18 cellular contexts compared by ENCODE assay signal in the genomic region with DNA sequence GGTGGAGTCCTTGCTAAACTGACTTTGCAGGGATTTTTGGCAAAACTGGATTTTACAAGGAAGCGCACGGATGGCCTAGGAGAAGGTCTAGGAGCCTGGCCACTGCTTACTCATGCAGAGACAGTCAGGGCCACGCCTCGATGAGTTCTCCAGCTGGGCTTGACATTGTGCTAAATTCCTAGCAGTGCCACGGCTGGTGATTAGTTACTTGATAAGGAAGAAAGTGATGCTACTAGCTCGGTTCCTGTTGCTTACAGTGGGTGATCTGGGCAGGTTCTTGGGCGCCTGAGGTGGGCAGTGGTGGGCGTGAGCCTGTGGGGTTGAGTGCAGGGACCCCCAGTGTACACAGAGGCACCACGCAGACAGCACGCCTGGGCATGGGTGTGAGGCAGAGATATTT.
DNase-seq lines count a peak whose midpoint lies in the region; ATAC-seq, FAIRE-seq and TF ChIP-seq lines count a peak whose summit lies in the region.
"Had no signal": no experiment of that assay in that cellular context is flagged by ENCODE, and none has a peak within 500 bp of the region (broad histone marks: within the 10 kb centered on the region; RNA-seq: fewer than 3 reads in every experiment).

No MANE protein-coding gene starts in this region.

- H3K9me3 ChIP-seq in A673 (ENCODE audit: low read depth, low read length, poor library complexity, severe bottlenecking) (no peaks in the 10 kb centered on the region), uterus (no peaks in the 10 kb centered on the region), body of pancreas (no peaks in the 10 kb centered on the region)
- H3K9me3 ChIP-seq: SJSA1 had no signal

- intact Hi-C loops in A673 (cut with micrococcal nuclease; ENCODE audit: unreplicated experiment) (no loop called here), uterus (cut with DNase I; ENCODE audit: low total_unique reads) (no loop called here), body of pancreas (cut with DNase I) (no loop called here)

- POLR2A ChIA-PET in A673 (lab: Charles Lee; ENCODE audit: low non-redundant PET): no interaction called here

- ATAC-seq in body of pancreas (no peak), HG03095 (IDR thresholded peaks at IDR 0.05; ENCODE audit: unreplicated experiment) (no peak)
- ATAC-seq: HCT116 had no signal

- WGBS in body of pancreas, 2 donors: 47 to 59% methylated on average over 9 to 10 of the region's 10 CpGs

- H3K27ac ChIP-seq in A673 (ENCODE audit: low read depth, low read length, poor library complexity, severe bottlenecking) (no peak overlapping the region), uterus (no peak overlapping the region), body of pancreas (no peak overlapping the region)
- H3K27ac ChIP-seq: SJSA1 had no signal

- FAIRE-seq in H54 (lab: Jason Lieb, UNC) (no peak), RCC 7860 (lab: Jason Lieb, UNC) (no peak)

- no peaks in the 10 kb centered on the region for H3K36me3 ChIP-seq in A673 (ENCODE audit: insufficient read depth, low read length, poor library complexity, severe bottlenecking)
- no peaks in the 10 kb centered on the region for H3K36me3 ChIP-seq in uterus
- no peaks in the 10 kb centered on the region for H3K36me3 ChIP-seq in body of pancreas (replicated peaks in 1 of 2; ENCODE audit: insufficient read depth in 1 of 2, low read depth in 2 of 2)
- H3K36me3 ChIP-seq: SJSA1 had no signal

- no peak for TF ChIP-seq POLR2A in H54 (IDR thresholded peaks at IDR 0.05; ENCODE audit: low read depth, low read length)
- TF ChIP-seq POLR2A in uterus (IDR thresholded peaks at IDR 0.05): no peak
- no peak for TF ChIP-seq POLR2A in body of pancreas (IDR thresholded peaks at IDR 0.05)

- CTCF ChIA-PET in A673 (lab: Charles Lee): no interaction called here

- H3K27me3 ChIP-seq in A673 (replicated peaks; ENCODE audit: insufficient read depth, low read depth, low read length, poor library complexity) (peaks cover 25% of the 10 kb centered on the region), uterus (no peaks in the 10 kb centered on the region), body of pancreas (no peaks in the 10 kb centered on the region)

- BruUV-seq in A673 (replicated peaks; lab: Mats Ljungman, UMichigan): no TSS peak

- TF ChIP-seq CTCF in A673 (conservative IDR thresholded peaks at IDR 0.05; ENCODE audit: low read depth, low read length) (no peak), uterus (IDR thresholded peaks at IDR 0.05) (no peak), body of pancreas (IDR thresholded peaks at IDR 0.05) (no peak)

- peak; percentile 9 for DNase-seq in A673 (ENCODE audit: low spot score)
- DNase-seq in H54 (ENCODE audit: insufficient read length, low spot score): peak; percentile 35
- peak; percentile 44 for DNase-seq in RCC 7860 (ENCODE audit: low spot score)
- DNase-seq in kidney tubule cell (ENCODE audit: low spot score): peak; percentile 41
- DNase-seq in uterus: no peak
- no peak for DNase-seq in body of pancreas
- DNase-seq in activated T-cell treated with anti-CD3 and anti-CD28 coated beads, Interleukin-2, amount 50 U/mL, for 48 hours: no peak
- DNase-seq: Calu3; CD4-positive, CD25-positive, alpha-beta regulatory T cell; DMS53; KBM-7; NCI-H1436; NCI-H2081; NCI-H524 treated with DMSO at 0.1 percent for 48 hours; OCI-M1 had no signal

- H3K4me1 ChIP-seq in A673 (ENCODE audit: insufficient read depth, low read length, poor library complexity, severe bottlenecking) (no peaks in the 10 kb centered on the region), uterus (no peaks in the 10 kb centered on the region), body of pancreas (peaks cover 13% of the 10 kb centered on the region)
- H3K4me1 ChIP-seq: SJSA1 had no signal

- H3K4me3 ChIP-seq in A673 (ENCODE audit: low read depth, low read length, poor library complexity, severe bottlenecking): no peak overlapping the region
- H3K4me3 ChIP-seq in uterus: no peak overlapping the region
- no peak overlapping the region for H3K4me3 ChIP-seq in body of pancreas
- H3K4me3 ChIP-seq: SJSA1 had no signal

Comparison
In these comparisons a context has a peak if more than half of its experiments do, and no peak if none do; other contexts are left out.
1. DNase-seq: peak in A673 (single experiment), H54 (single experiment), RCC 7860 (single experiment) and kidney tubule cell (single experiment); none in uterus (0 of 2), body of pancreas (0 of 4) and activated T-cell treated with anti-CD3 and anti-CD28 coated beads, Interleukin-2, amount 50 U/mL, for 48 hours (0 of 2).